ENCODE assay signal across 10 cellular contexts in the genomic region with DNA sequence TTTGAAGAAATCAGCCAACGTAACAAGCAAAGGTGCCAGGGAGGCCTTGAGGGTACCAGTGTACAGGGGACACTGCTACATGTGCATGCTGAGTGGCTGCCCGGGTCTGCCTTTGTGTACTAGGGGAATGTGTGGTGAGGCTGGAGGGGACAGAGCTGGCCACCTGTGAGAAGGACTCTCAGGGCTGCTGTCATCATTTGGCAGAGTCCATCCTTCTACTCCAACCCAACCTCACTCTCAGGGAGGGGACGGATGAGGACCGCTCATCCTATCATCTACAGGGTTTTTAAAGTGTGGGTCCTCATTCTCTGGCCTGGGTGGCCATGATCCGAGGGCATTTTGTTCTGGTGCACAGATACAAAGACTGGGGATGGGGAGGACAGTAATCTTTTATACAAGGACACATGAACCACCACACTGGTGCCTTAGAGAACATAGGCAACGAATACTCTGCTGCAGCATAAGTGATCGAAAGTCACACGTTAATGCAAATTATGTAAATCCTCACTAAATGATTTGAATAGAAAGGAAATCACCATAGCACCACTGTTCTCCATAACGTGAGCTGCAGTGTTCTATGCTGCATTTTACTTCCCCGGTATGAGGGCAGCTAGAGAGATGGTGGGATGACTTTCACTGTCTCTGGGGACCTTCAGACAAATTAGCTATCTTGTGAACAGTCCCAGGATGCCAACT.
DNase-seq lines count a peak whose midpoint lies in the region; ATAC-seq and TF ChIP-seq lines count a peak whose summit lies in the region.
"Had no signal": no experiment of that assay in that cellular context is flagged by ENCODE, and none has a peak within 500 bp of the region (broad histone marks: within the 10 kb centered on the region; RNA-seq: fewer than 3 reads in every experiment).

No MANE protein-coding gene starts in this region.

- in situ Hi-C loops in KBM-7 (cut with MboI; ENCODE audit: low pct_unique_long_range_greater_than_20kb, low sequenced_read_pairs): no loop called here

- no peaks in the 10 kb centered on the region for H3K9me3 ChIP-seq in esophagus squamous epithelium
- H3K9me3 ChIP-seq: testis had no signal

- no peaks in the 10 kb centered on the region for H3K27me3 ChIP-seq in esophagus squamous epithelium
- H3K27me3 ChIP-seq: testis had no signal

- no peak for TF ChIP-seq POLR2A in esophagus squamous epithelium (IDR thresholded peaks at IDR 0.05)

- TF ChIP-seq CTCF in esophagus squamous epithelium (IDR thresholded peaks at IDR 0.05): no peak

- no peak overlapping the region for H3K4me3 ChIP-seq in esophagus squamous epithelium
- H3K4me3 ChIP-seq: testis had no signal

- intact Hi-C loops in esophagus squamous epithelium (cut with DNase I): no loop called here

- H3K4me1 ChIP-seq in esophagus squamous epithelium: peaks cover 11 to 66% (median 12%) of the 10 kb centered on the region in 3 donors

- no peaks in the 10 kb centered on the region for H3K36me3 ChIP-seq in esophagus squamous epithelium

- 81 to 89% methylated on average over 10 of the region's 10 CpGs for WGBS in esophagus squamous epithelium, 2 donors

- peak overlapping the region in 3 of 4 donors; percentile 29 to 62 (median 54) for H3K27ac ChIP-seq in esophagus squamous epithelium

- no peak for DNase-seq in esophagus squamous epithelium (lab: John Stamatoyannopoulos, UW)
- no peak for DNase-seq in KBM-7
- no peak for DNase-seq in HCEC 1CT
- no peak for DNase-seq in activated CD4-positive, alpha-beta T cell treated with anti-CD3 and anti-CD28 coated beads, Interleukin-2, amount 50 U/mL, for 48 hours
- no peak for DNase-seq in ecto neural progenitor cell (ENCODE audit: low spot score)
- DNase-seq: cortex of kidney, testis had no signal

- ATAC-seq in GM18498 (IDR thresholded peaks at IDR 0.05; ENCODE audit: unreplicated experiment): peak; percentile 66
- peak; percentile 68 for ATAC-seq in GM21367 (IDR thresholded peaks at IDR 0.05; ENCODE audit: unreplicated experiment)
- peak; percentile 65 for ATAC-seq in HG03378 (IDR thresholded peaks at IDR 0.05; ENCODE audit: unreplicated experiment)
